Comparison of ENCODE assay signal across 8 cellular contexts in genomic region chr1:38586993-38587646, GRCh38.
DNase-seq lines count a peak whose midpoint lies in the region; ATAC-seq and TF ChIP-seq lines count a peak whose summit lies in the region.

No MANE protein-coding gene starts in this region.

- H3K9me3 Mint-ChIP-seq in glutamatergic neuron (ENCODE audit: unreplicated experiment) = peaks cover 5% of the 10 kb centered on the region

- DNase-seq in NCI-H510A treated with DMSO at 0.1 percent for 48 hours (lab: John Stamatoyannopoulos, UW) (peak; percentile 50), NCI-H510A (lab: John Stamatoyannopoulos, UW) (no peak), NOMO-1 treated with DMSO at 0.1 percent for 48 hours (lab: John Stamatoyannopoulos, UW; ENCODE audit: unreplicated experiment) (peak; percentile 35), activated T-helper 1 cell treated with Interleukin-2 at 50 U/mL for 16 hours (ENCODE audit: low read depth) (peak; percentile 26), glutamatergic neuron (peak; percentile 76), sciatic nerve (ENCODE audit: low spot score) (no peak), NCI-H128 (lab: John Stamatoyannopoulos, UW; ENCODE audit: unreplicated experiment) (no peak)

- peaks cover 18% of the 10 kb centered on the region for H3K36me3 Mint-ChIP-seq in glutamatergic neuron (ENCODE audit: unreplicated experiment)

- H3K27ac Mint-ChIP-seq in glutamatergic neuron (ENCODE audit: unreplicated experiment) = no peak overlapping the region

- H3K4me3 Mint-ChIP-seq in glutamatergic neuron (ENCODE audit: unreplicated experiment) = no peak overlapping the region

- intact Hi-C loops in sciatic nerve (cut with DNase I) = no loop called here

- ATAC-seq in sciatic nerve (peak; percentile 34), GM21390 (IDR thresholded peaks at IDR 0.05; ENCODE audit: unreplicated experiment) (no peak)

- peak; percentile 93 for TF ChIP-seq CTCF in glutamatergic neuron (IDR thresholded peaks at IDR 0.05; ENCODE audit: partially characterized antibody, unreplicated experiment)

- peaks cover 4% of the 10 kb centered on the region for H3K27me3 Mint-ChIP-seq in glutamatergic neuron (ENCODE audit: unreplicated experiment)

- peaks cover 4% of the 10 kb centered on the region for H3K4me1 Mint-ChIP-seq in glutamatergic neuron (ENCODE audit: low read depth, unreplicated experiment)

Comparison
In these comparisons a context has a peak if more than half of its experiments do, and no peak if none do; other contexts are left out.
1. DNase-seq: peak in NCI-H510A treated with DMSO at 0.1 percent for 48 hours (single experiment), NOMO-1 treated with DMSO at 0.1 percent for 48 hours (single experiment), activated T-helper 1 cell treated with Interleukin-2 at 50 U/mL for 16 hours (single experiment) and glutamatergic neuron (single experiment); none in NCI-H510A (single experiment), sciatic nerve (single experiment) and NCI-H128 (single experiment).